7 cellular contexts compared by ENCODE assay signal in the genomic region with DNA sequence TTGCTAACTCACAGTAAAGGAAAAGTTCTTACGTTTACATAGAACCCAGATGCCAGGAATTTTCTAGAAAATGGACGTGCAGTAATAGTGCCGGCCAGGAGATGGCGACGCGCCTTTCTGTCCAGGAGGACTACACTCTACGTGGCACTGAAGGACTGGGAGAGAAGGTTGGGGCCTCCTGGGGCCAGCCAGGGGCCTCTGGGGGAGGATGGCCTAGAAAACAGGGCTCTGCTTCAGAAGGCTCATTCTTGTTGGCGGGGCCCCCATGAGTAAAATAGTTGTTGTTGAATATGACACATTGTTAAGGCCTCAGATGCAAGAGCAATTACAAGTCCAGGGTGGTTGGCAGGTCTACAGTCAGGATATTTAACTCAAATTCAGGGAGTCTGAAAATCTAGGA.
A peak's percentile ranks its signal among the peaks of the same experiment; 100 is the strongest.
DNase-seq lines count a peak whose midpoint lies in the region; ATAC-seq and TF ChIP-seq lines count a peak whose summit lies in the region.

No MANE protein-coding gene starts in this region.

- H3K4me1 ChIP-seq in adipocyte (ENCODE audit: control insufficient read depth, insufficient read depth, low read length): peaks cover 26% of the 10 kb centered on the region
- H3K4me1 ChIP-seq in right atrium auricular region: no peaks in the 10 kb centered on the region

- DNase-seq in SK-N-MC (ENCODE audit: low read depth, low spot score) (no peak), adipocyte (ENCODE audit: low read depth) (peak; percentile 73), right atrium auricular region (ENCODE audit: low spot score) (no peak)
- peak; percentile 33 to 42 for DNase-seq in stimulated activated CD4-positive, alpha-beta T cell treated with anti-CD3 and anti-CD28 coated beads, Interleukin-12 subunit alpha, Interleukin-12 subunit beta, amount 100 ng/mL, for 24 hours (ENCODE audit: low read depth in 2 of 2)

- H3K9ac ChIP-seq in SK-N-MC (ENCODE audit: insufficient read length): peak overlapping the region; percentile 47
- H3K9ac ChIP-seq in adipocyte (ENCODE audit: low read length): peak overlapping the region; percentile 74

- H3K27me3 ChIP-seq in adipocyte (replicated peaks; ENCODE audit: control insufficient read depth, insufficient read depth, low read length): no peaks in the 10 kb centered on the region
- no peaks in the 10 kb centered on the region for H3K27me3 ChIP-seq in right atrium auricular region

- H3K27ac ChIP-seq in SK-N-MC: peak overlapping the region; percentile 72
- H3K27ac ChIP-seq in right atrium auricular region: no peak overlapping the region

- TF ChIP-seq CTCF in GM12874 (IDR thresholded peaks at IDR 0.05; ENCODE audit: insufficient read depth, low read depth, low read length) (peak; percentile 80), right atrium auricular region (IDR thresholded peaks at IDR 0.05) (peak; percentile 62 to 76)

- H3K4me3 ChIP-seq in SK-N-MC (0 out of 2 replicates have a peak overlapping the region, but pooled peaks have one; percentile 7), adipocyte (ENCODE audit: low read length) (no peak overlapping the region), right atrium auricular region (no peak overlapping the region)

- H3K36me3 ChIP-seq in SK-N-MC (ENCODE audit: insufficient read depth, low read length) (no peaks in the 10 kb centered on the region), adipocyte (ENCODE audit: control insufficient read depth, insufficient read depth, low read length, severe bottlenecking) (no peaks in the 10 kb centered on the region), right atrium auricular region (no peaks in the 10 kb centered on the region)

- H3K9me3 ChIP-seq in SK-N-MC (ENCODE audit: low read depth, low read length) (no peaks in the 10 kb centered on the region), adipocyte (ENCODE audit: control insufficient read depth, low read length) (no peaks in the 10 kb centered on the region), right atrium auricular region (no peaks in the 10 kb centered on the region)

- ATAC-seq in HG03520 (IDR thresholded peaks at IDR 0.05; ENCODE audit: unreplicated experiment) (peak; percentile 72), GM19452 (IDR thresholded peaks at IDR 0.05; ENCODE audit: unreplicated experiment) (no peak)

Comparison
In these comparisons a context has a peak if more than half of its experiments do, and no peak if none do; other contexts are left out.
1. DNase-seq: peak in adipocyte (single experiment) and stimulated activated CD4-positive, alpha-beta T cell treated with anti-CD3 and anti-CD28 coated beads, Interleukin-12 subunit alpha, Interleukin-12 subunit beta, amount 100 ng/mL, for 24 hours (2 of 2); none in SK-N-MC (single experiment) and right atrium auricular region (single experiment).